Comparison of ENCODE assay signal across 8 cellular contexts in genomic region chr1:5579966-5580365, GRCh38.
"Had no signal": no experiment of that assay in that cellular context is flagged by ENCODE, and none has a peak within 500 bp of the region (broad histone marks: within the 10 kb centered on the region; RNA-seq: fewer than 3 reads in every experiment).

No MANE protein-coding gene starts in this region.

- H3K9me3 ChIP-seq: HAP-1 had no signal

- H3K36me3 ChIP-seq: HAP-1 had no signal

- H3K4me3 Mint-ChIP-seq: HFFc6 had no signal

- H3K27ac Mint-ChIP-seq: HFFc6 had no signal

- H3K4me1 ChIP-seq: HAP-1 had no signal

- H3K4me3 ChIP-seq: GM23248, HAP-1, K562 had no signal

- DNase-seq: GM23248, GOT3, H7, HFFc6, IMR-90 had no signal

- H3K27ac ChIP-seq: GM23248 had no signal

- ATAC-seq: HCT116, K562 had no signal
